Comparison of ENCODE assay signal across 8 cellular contexts in genomic region chr10:79445217-79445707, GRCh38. TPM values are rescaled to one million over a fixed set of nuclear protein-coding genes. Genes with fewer than 3 reads are reported as not detected.
DNase-seq lines count a peak whose midpoint lies in the region; ATAC-seq and TF ChIP-seq lines count a peak whose summit lies in the region.

Gene ZCCHC24 (minus strand): TSS chr10:79445624. CDS start chr10:79445440, 184 bp downstream.

- no peaks in the 10 kb centered on the region for H3K9me3 Mint-ChIP-seq in activated B cell treated with CpG ODN at 0.5 μM for 24 hours

- H3K36me3 ChIP-seq in GM06990 (ENCODE audit: control insufficient read depth, insufficient read depth, low read length) (no peaks in the 10 kb centered on the region), neural cell (ENCODE audit: insufficient read depth, low read length) (no peaks in the 10 kb centered on the region)

- H3F3A ChIP-seq in neural cell (ENCODE audit: insufficient read depth, low read length, poor library complexity, severe bottlenecking): no peaks in the 10 kb centered on the region

- POLR2A ChIA-PET in activated B cell treated with CpG ODN at 0.5 μM for 24 hours (lab: Charles Lee): interaction anchor here (0.5 to 1.9 kb wide), 12 partner anchors 9 to 760 kb away, joined by 3 to 10 read pairs (median 3); partner anchors contain the start of gene ANXA11

- peak within 1 kb of the TSS; percentile 30 for H3K4me2 ChIP-seq in neural cell (ENCODE audit: low read length)

- H3K36me3 Mint-ChIP-seq in activated B cell treated with CpG ODN at 0.5 μM for 24 hours (ENCODE audit: low read depth): no peaks in the 10 kb centered on the region

- TF ChIP-seq CTCF in GM06990 (IDR thresholded peaks at IDR 0.05; ENCODE audit: insufficient read depth, low read length, poor library complexity, severe bottlenecking) (no peak), activated B cell treated with CpG ODN at 0.5 μM for 24 hours (IDR thresholded peaks at IDR 0.05) (no peak), fibroblast of pulmonary artery (IDR thresholded peaks at IDR 0.05; ENCODE audit: low read length, missing control alignments) (no peak), neural cell (IDR thresholded peaks at IDR 0.05; ENCODE audit: poor library complexity, severe bottlenecking) (no peak)

- CTCF ChIA-PET in activated B cell treated with CpG ODN at 0.5 μM for 24 hours (lab: Charles Lee): interaction anchor here (0.8 kb wide), 1 partner anchor 10 kb away, joined by 3 read pairs; no protein-coding TSS in a partner anchor

- ATAC-seq in GM19455 (IDR thresholded peaks at IDR 0.05; ENCODE audit: unreplicated experiment) (peak; percentile 48), HG03442 (IDR thresholded peaks at IDR 0.05; ENCODE audit: unreplicated experiment) (peak; percentile 33), activated B cell treated with CpG ODN at 0.5 μM for 24 hours (ENCODE audit: low read depth) (peak; percentile 11)

- H3K9me3 ChIP-seq in neural cell (ENCODE audit: low read length): no peaks in the 10 kb centered on the region

- TF ChIP-seq RAD21 in neural cell (conservative IDR thresholded peaks at IDR 0.05): no peak

- no peaks in the 10 kb centered on the region for H4K20me1 ChIP-seq in neural cell (ENCODE audit: insufficient read depth)

- H3K27me3 ChIP-seq in GM06990 (replicated peaks; ENCODE audit: control insufficient read depth, insufficient read depth, low read length) (peaks cover 2% of the 10 kb centered on the region; the same call in 1 of the 2 replicates), neural cell (ENCODE audit: insufficient read depth, low read depth, low read length) (peaks cover 39% of the 10 kb centered on the region)

- H3K4me3 ChIP-seq in GM06990 (replicated peaks; ENCODE audit: low read depth, low read length) (peak within 1 kb of the TSS; percentile 63), fibroblast of pulmonary artery (replicated peaks; ENCODE audit: low read depth, low read length) (peak within 1 kb of the TSS; percentile 91), neural cell (ENCODE audit: low read length) (peak within 1 kb of the TSS; percentile 63)

- H3K79me2 ChIP-seq in neural cell (replicated peaks; ENCODE audit: insufficient read depth, low read length): no peaks in the 10 kb centered on the region

- intact Hi-C loops in activated B cell treated with CpG ODN at 0.5 μM for 24 hours (cut with micrococcal nuclease): loop anchor here (1.0 to 10.0 kb wide), 7 partner anchors 73 to 1150 kb away; partner anchors contain the start of genes PPIF, TMEM254 and ZMIZ1

- H3K4me3 Mint-ChIP-seq in activated B cell treated with CpG ODN at 0.5 μM for 24 hours: peak within 1 kb of the TSS; percentile 87

- peaks cover 26% of the 10 kb centered on the region for H3K4me1 Mint-ChIP-seq in activated B cell treated with CpG ODN at 0.5 μM for 24 hours

- no peak within 1 kb of the TSS for H2AFZ ChIP-seq in neural cell (ENCODE audit: low read depth, low read length)

- TF ChIP-seq EP300 in neural cell (conservative IDR thresholded peaks at IDR 0.05; ENCODE audit: poor library complexity, severe bottlenecking): no peak

- no peaks in the 10 kb centered on the region for H3K9me2 ChIP-seq in neural cell (ENCODE audit: insufficient read depth, low read length)

- no peak within 1 kb of the TSS for H3K9ac ChIP-seq in neural cell (ENCODE audit: low read length)

- no peak within 1 kb of the TSS for H3K27ac ChIP-seq in neural cell (ENCODE audit: low read length)

- peaks cover 2% of the 10 kb centered on the region for H3K27me3 Mint-ChIP-seq in activated B cell treated with CpG ODN at 0.5 μM for 24 hours

- DNase-seq in GM06990 (ENCODE audit: extremely low read depth, insufficient read length): peak; percentile 60
- DNase-seq in activated B cell treated with CpG ODN at 0.5 μM for 24 hours: no peak
- DNase-seq in fibroblast of pulmonary artery (ENCODE audit: low read depth): peak; percentile 36
- no peak for DNase-seq in DMS79 (lab: John Stamatoyannopoulos, UW)
- DNase-seq in T1000 (lab: John Stamatoyannopoulos, UW): no peak

- peak within 1 kb of the TSS; percentile 50 for H3K27ac Mint-ChIP-seq in activated B cell treated with CpG ODN at 0.5 μM for 24 hours

TF ChIP-seq in neural cell, 6 proteins besides CTCF, POLR2A, EP300 and RAD21:
- TF ChIP-seq TAF1 (IDR thresholded peaks at IDR 0.05; ENCODE audit: low read depth) (no peak), POLR2AphosphoS5 (IDR thresholded peaks at IDR 0.05) (no peak), SMC3 (conservative IDR thresholded peaks at IDR 0.05; ENCODE audit: poor library complexity) (no peak), EZH2 (IDR thresholded peaks at IDR 0.05; ENCODE audit: borderline replicate concordance, insufficient read depth, low read length, poor library complexity, severe bottlenecking) (no peak), MXI1 (conservative IDR thresholded peaks at IDR 0.05; ENCODE audit: poor library complexity, severe bottlenecking) (no peak)
- TF ChIP-seq, protein P1, sequence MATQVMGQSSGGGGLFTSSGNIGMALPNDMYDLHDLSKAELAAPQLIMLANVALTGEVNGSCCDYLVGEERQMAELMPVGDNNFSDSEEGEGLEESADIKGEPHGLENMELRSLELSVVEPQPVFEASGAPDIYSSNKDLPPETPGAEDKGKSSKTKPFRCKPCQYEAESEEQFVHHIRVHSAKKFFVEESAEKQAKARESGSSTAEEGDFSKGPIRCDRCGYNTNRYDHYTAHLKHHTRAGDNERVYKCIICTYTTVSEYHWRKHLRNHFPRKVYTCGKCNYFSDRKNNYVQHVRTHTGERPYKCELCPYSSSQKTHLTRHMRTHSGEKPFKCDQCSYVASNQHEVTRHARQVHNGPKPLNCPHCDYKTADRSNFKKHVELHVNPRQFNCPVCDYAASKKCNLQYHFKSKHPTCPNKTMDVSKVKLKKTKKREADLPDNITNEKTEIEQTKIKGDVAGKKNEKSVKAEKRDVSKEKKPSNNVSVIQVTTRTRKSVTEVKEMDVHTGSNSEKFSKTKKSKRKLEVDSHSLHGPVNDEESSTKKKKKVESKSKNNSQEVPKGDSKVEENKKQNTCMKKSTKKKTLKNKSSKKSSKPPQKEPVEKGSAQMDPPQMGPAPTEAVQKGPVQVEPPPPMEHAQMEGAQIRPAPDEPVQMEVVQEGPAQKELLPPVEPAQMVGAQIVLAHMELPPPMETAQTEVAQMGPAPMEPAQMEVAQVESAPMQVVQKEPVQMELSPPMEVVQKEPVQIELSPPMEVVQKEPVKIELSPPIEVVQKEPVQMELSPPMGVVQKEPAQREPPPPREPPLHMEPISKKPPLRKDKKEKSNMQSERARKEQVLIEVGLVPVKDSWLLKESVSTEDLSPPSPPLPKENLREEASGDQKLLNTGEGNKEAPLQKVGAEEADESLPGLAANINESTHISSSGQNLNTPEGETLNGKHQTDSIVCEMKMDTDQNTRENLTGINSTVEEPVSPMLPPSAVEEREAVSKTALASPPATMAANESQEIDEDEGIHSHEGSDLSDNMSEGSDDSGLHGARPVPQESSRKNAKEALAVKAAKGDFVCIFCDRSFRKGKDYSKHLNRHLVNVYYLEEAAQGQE (IDR thresholded peaks at IDR 0.05; ENCODE audit: borderline replicate concordance): no peak

RNA-seq across cellular contexts. Expression of gene ZCCHC24, which starts in this region (rescaled TPM):
- total RNA-seq in activated B cell treated with CpG ODN at 0.5 μM for 24 hours: 1.1 and 1.3 TPM in 2 replicates
- not detected in 2 replicates for polyA plus RNA-seq in neural cell
- 0.23 TPM in 1 of 2 replicates, not detected in the other for polyA minus RNA-seq in neural cell

Comparison
In these comparisons a context has a peak if more than half of its experiments do, and no peak if none do; other contexts are left out.
1. DNase-seq: peak in GM06990 (single experiment) and fibroblast of pulmonary artery (single experiment); none in activated B cell treated with CpG ODN at 0.5 μM for 24 hours (single experiment), DMS79 (single experiment) and T1000 (single experiment).
2. Peak in every context shown above with its lines, with median percentiles within 50 percentile points of each other: H3K4me3 ChIP-seq and ATAC-seq.